In genomic region chr15:67833504-67834248, GRCh38 we compare ENCODE assay signal across 1 cellular context.
TF ChIP-seq lines count a peak whose summit lies in the region.

No MANE protein-coding gene starts in this region.

TF ChIP-seq in K562, 482 proteins besides CTCF, POLR2A, EP300 and RAD21 (continued from another document and continues in another):
- TF ChIP-seq ZNF232 (CRISPR knock-in tag; IDR thresholded peaks at IDR 0.05) (no peak), TAF9B (IDR thresholded peaks at IDR 0.05; ENCODE audit: partially characterized antibody) (no peak), MGA (IDR thresholded peaks at IDR 0.05) (0 out of 2 replicates have a peak, but pooled peaks have one; percentile 15), CREB3 (tag; conservative IDR thresholded peaks at IDR 0.05; ENCODE audit: low read depth) (no peak), ZFPM2 (CRISPR knock-in tag; IDR thresholded peaks at IDR 0.05) (no peak), TFAP4 (CRISPR knock-in tag; IDR thresholded peaks at IDR 0.05; ENCODE audit: borderline replicate concordance) (peak; percentile 40; the same call in 1 of the 2 replicates), LEF1 (IDR thresholded peaks at IDR 0.05) (no peak), SMAD3 (CRISPR knock-in tag; conservative IDR thresholded peaks at IDR 0.05) (no peak), STAG1 (CRISPR knock-in tag; IDR thresholded peaks at IDR 0.05; ENCODE audit: borderline replicate concordance) (peak; percentile 76; the same call in 1 of the 2 replicates), BCL6 (CRISPR knock-in tag; IDR thresholded peaks at IDR 0.05) (no peak), POLR2AphosphoS5 (IDR thresholded peaks at IDR 0.05; ENCODE audit: control insufficient read depth, insufficient read depth, low read depth, low read length) (no peak), BRCA1 (IDR thresholded peaks at IDR 0.05) (no peak), BRCA1 (CRISPR knock-in tag; IDR thresholded peaks at IDR 0.05) (no peak), TCF7 (IDR thresholded peaks at IDR 0.05; ENCODE audit: borderline replicate concordance) (no peak), ZNF766 (CRISPR knock-in tag; conservative IDR thresholded peaks at IDR 0.05) (no peak), ZBTB7A (IDR thresholded peaks at IDR 0.05; ENCODE audit: borderline replicate concordance, control insufficient read depth, low read depth, low read length) (peak; percentile 74), PHF20 (IDR thresholded peaks at IDR 0.05; ENCODE audit: partially characterized antibody) (no peak), HES1 (IDR thresholded peaks at IDR 0.05; ENCODE audit: low read depth) (no peak), TCF3 (CRISPR knock-in tag; IDR thresholded peaks at IDR 0.05) (no peak; the same call in 1 of the 2 replicates), FOXK2 (conservative IDR thresholded peaks at IDR 0.05 in 1 of 2, IDR thresholded peaks at IDR 0.05 in 1 of 2; ENCODE audit: low read depth in 2 of 2) (peak; percentile 86 to 90), GABPB1 (CRISPR knock-in tag; IDR thresholded peaks at IDR 0.05) (0 out of 2 replicates have a peak, but pooled peaks have one; percentile 22), FUS (optimal IDR thresholded peaks at IDR 0.05; ENCODE audit: low read depth, low read length) (no peak), ZNF699 (CRISPR knock-in tag; IDR thresholded peaks at IDR 0.05; ENCODE audit: insufficient replicate concordance) (no peak), PTRF (tag; IDR thresholded peaks at IDR 0.05) (no peak), ZBTB33 (CRISPR knock-in tag; IDR thresholded peaks at IDR 0.05) (peak; percentile 37; the same call in 1 of the 2 replicates), AFF4 (CRISPR knock-in tag; IDR thresholded peaks at IDR 0.05) (no peak), CC2D1A (IDR thresholded peaks at IDR 0.05) (0 out of 2 replicates have a peak, but pooled peaks have one; percentile 16), ZC3H8 (IDR thresholded peaks at IDR 0.05) (no peak), RBM22 (IDR thresholded peaks at IDR 0.05; ENCODE audit: low read depth, low read length, poor library complexity, severe bottlenecking) (no peak), ID3 (CRISPR knock-in tag; IDR thresholded peaks at IDR 0.05) (no peak), ID3 (tag; IDR thresholded peaks at IDR 0.05) (no peak), SLC30A9 (CRISPR knock-in tag; IDR thresholded peaks at IDR 0.05) (no peak), SMAD4 (CRISPR knock-in tag; conservative IDR thresholded peaks at IDR 0.05) (peak; percentile 44; the same call in 1 of the 2 replicates), LCOR (CRISPR knock-in tag; IDR thresholded peaks at IDR 0.05) (0 out of 2 replicates have a peak, but pooled peaks have one; percentile 19), HNRNPL (IDR thresholded peaks at IDR 0.05; ENCODE audit: low read depth, low read length) (no peak), TSHZ1 (CRISPR knock-in tag; IDR thresholded peaks at IDR 0.05) (no peak)
